ENCODE assay signal across 1 cellular context in genomic region chr16:21190013-21190412, GRCh38.
TF ChIP-seq lines count a peak whose summit lies in the region.

No MANE protein-coding gene starts in this region.

TF ChIP-seq in SK-N-SH treated with all-trans-retinoic acid at 6 μM for 48 hours, 23 proteins besides CTCF, POLR2A, EP300 and RAD21 (continued from another document):
- no peak for TF ChIP-seq POU6F1 (CRISPR knock-in tag; IDR thresholded peaks at IDR 0.05; ENCODE audit: borderline replicate concordance, low read depth)
- TF ChIP-seq RARB (CRISPR knock-in tag; IDR thresholded peaks at IDR 0.05): no peak
- TF ChIP-seq ZC3H10 (CRISPR knock-in tag; IDR thresholded peaks at IDR 0.05): no peak
- TF ChIP-seq BACH2 (CRISPR knock-in tag; IDR thresholded peaks at IDR 0.05; ENCODE audit: borderline replicate concordance): no peak
- no peak for TF ChIP-seq ZFP30 (CRISPR knock-in tag; IDR thresholded peaks at IDR 0.05)
- no peak for TF ChIP-seq TCF4 (CRISPR knock-in tag; IDR thresholded peaks at IDR 0.05; ENCODE audit: borderline replicate concordance)
- TF ChIP-seq ARNTL (CRISPR knock-in tag; IDR thresholded peaks at IDR 0.05; ENCODE audit: borderline replicate concordance, low read depth): no peak
- TF ChIP-seq ESRRG (CRISPR knock-in tag; IDR thresholded peaks at IDR 0.05): no peak
- TF ChIP-seq CSRNP3 (CRISPR knock-in tag; IDR thresholded peaks at IDR 0.05): no peak
- no peak for TF ChIP-seq ZNF8 (CRISPR knock-in tag; IDR thresholded peaks at IDR 0.05)
- TF ChIP-seq PPARA (CRISPR knock-in tag; IDR thresholded peaks at IDR 0.05; ENCODE audit: borderline replicate concordance): no peak
